In genomic region chr18:7221424-7222155, GRCh38 we compare ENCODE assay signal across 1 cellular context.
A peak's percentile ranks its signal among the peaks of the same experiment; 100 is the strongest.
TF ChIP-seq lines count a peak whose summit lies in the region.

No MANE protein-coding gene starts in this region.

TF ChIP-seq in K562, 482 proteins besides CTCF, POLR2A, EP300 and RAD21 (continued from another document):
- no peak for TF ChIP-seq BCLAF1 (IDR thresholded peaks at IDR 0.05; ENCODE audit: borderline replicate concordance in 1 of 2, control insufficient read depth in 1 of 2, low read depth in 2 of 2, low read length in 1 of 2)
- 0 out of 2 replicates have a peak, but pooled peaks have one; percentile 10 for TF ChIP-seq GMEB1 (CRISPR knock-in tag; IDR thresholded peaks at IDR 0.05)
- 0 out of 2 replicates have a peak, but pooled peaks have one; percentile 29 for TF ChIP-seq RB1 (IDR thresholded peaks at IDR 0.05; ENCODE audit: low read depth)
- no peak for TF ChIP-seq KLF16 (IDR thresholded peaks at IDR 0.05)
- TF ChIP-seq HOMEZ (CRISPR knock-in tag; IDR thresholded peaks at IDR 0.05): no peak
- TF ChIP-seq SMAD4 (CRISPR knock-in tag; conservative IDR thresholded peaks at IDR 0.05): no peak
- TF ChIP-seq MECOM (CRISPR knock-in tag; IDR thresholded peaks at IDR 0.05): no peak
- TF ChIP-seq MYNN (IDR thresholded peaks at IDR 0.05): no peak
- no peak for TF ChIP-seq MYNN (CRISPR knock-in tag; IDR thresholded peaks at IDR 0.05)
